Comparison of ENCODE assay signal across 17 cellular contexts in genomic region chr13:114035186-114035582, GRCh38.
DNase-seq lines count a peak whose midpoint lies in the region; ATAC-seq and TF ChIP-seq lines count a peak whose summit lies in the region.
"Had no signal": no experiment of that assay in that cellular context is flagged by ENCODE, and none has a peak within 500 bp of the region (broad histone marks: within the 10 kb centered on the region; RNA-seq: fewer than 3 reads in every experiment).

No MANE protein-coding gene starts in this region.

- H3K27ac ChIP-seq in esophagus muscularis mucosa (replicated peaks in 1 of 4) (peak overlapping the region; percentile 54 to 74 (median 68)), sigmoid colon (peak overlapping the region; percentile 57 to 74 (median 62))
- H3K27ac ChIP-seq: HL-60 had no signal

- peaks cover 23 to 76% (median 63%) of the 10 kb centered on the region in 4 donors for H3K4me1 ChIP-seq in esophagus muscularis mucosa
- peaks cover 0 to 43% (median 30%) of the 10 kb centered on the region in 4 donors for H3K4me1 ChIP-seq in sigmoid colon

- H3K4me1 Mint-ChIP-seq in stimulated activated naive CD8-positive, alpha-beta T cell treated with anti-CD3 and anti-CD28 coated beads, Interleukin-15, amount 100 ng/mL, for 72 hours: peaks cover 66% of the 10 kb centered on the region

- no peaks in the 10 kb centered on the region for H3K27me3 Mint-ChIP-seq in stimulated activated naive CD8-positive, alpha-beta T cell treated with anti-CD3 and anti-CD28 coated beads, Interleukin-15, amount 100 ng/mL, for 72 hours

- TF ChIP-seq POLR2A in esophagus muscularis mucosa (IDR thresholded peaks at IDR 0.05; ENCODE audit: low read depth) (no peak), sigmoid colon (IDR thresholded peaks at IDR 0.05) (no peak), GM18505 (IDR thresholded peaks at IDR 0.05; ENCODE audit: borderline replicate concordance, extremely low read depth, insufficient read depth, insufficient read length) (no peak)

- TF ChIP-seq CTCF in esophagus muscularis mucosa (IDR thresholded peaks at IDR 0.05) (no peak), sigmoid colon (IDR thresholded peaks at IDR 0.05) (no peak), foreskin fibroblast (IDR thresholded peaks at IDR 0.05; ENCODE audit: low read depth, low read length) (no peak)

- no peak for DNase-seq in stimulated activated naive CD8-positive, alpha-beta T cell treated with anti-CD3 and anti-CD28 coated beads, Interleukin-15, amount 100 ng/mL, for 72 hours
- no peak for DNase-seq in stimulated activated naive CD8-positive, alpha-beta T cell treated with anti-CD3 and anti-CD28 coated beads, Interleukin-15, Interleukin-2, amounts not matched to agents 100 U/mL and 50 U/mL, for 24 hours
- DNase-seq in esophagus muscularis mucosa (ENCODE audit: extremely low spot score) (no peak), sigmoid colon (no peak), cerebellar nuclear complex (lab: John Stamatoyannopoulos, UW) (no peak), foreskin fibroblast (no peak), epidermal melanocyte (ENCODE audit: insufficient read length, low spot score) (no peak)
- DNase-seq: activated naive CD4-positive, alpha-beta T cell treated with Interleukin-2 at 50 U/mL for 16 hours; central memory CD4-positive, alpha-beta T cell; GF-D8; mesendoderm; NCI-H146; NCI-H510A treated with DMSO at 0.1 percent for 48 hours; trophoblast cell had no signal

- no peak overlapping the region for H3K4me3 Mint-ChIP-seq in stimulated activated naive CD8-positive, alpha-beta T cell treated with anti-CD3 and anti-CD28 coated beads, Interleukin-15, amount 100 ng/mL, for 72 hours

- peaks cover 0 to 15% of the 10 kb centered on the region in 2 donors for H3K9me3 Mint-ChIP-seq in stimulated activated naive CD8-positive, alpha-beta T cell treated with anti-CD3 and anti-CD28 coated beads, Interleukin-15, amount 100 ng/mL, for 72 hours

- 57% methylated on average over 10 of the region's 10 CpGs for WGBS in esophagus muscularis mucosa
- 87 to 90% methylated on average over 10 of the region's 10 CpGs for WGBS in sigmoid colon, 2 donors

- ATAC-seq in stimulated activated naive CD8-positive, alpha-beta T cell treated with anti-CD3 and anti-CD28 coated beads, Interleukin-15, amount 100 ng/mL, for 72 hours: no peak
- ATAC-seq in stimulated activated naive CD8-positive, alpha-beta T cell treated with anti-CD3 and anti-CD28 coated beads, Interleukin-15, Interleukin-2, amounts not matched to agents 100 U/mL and 50 U/mL, for 24 hours: no peak
- no peak for ATAC-seq in GM18505 (IDR thresholded peaks at IDR 0.05; ENCODE audit: unreplicated experiment)
- ATAC-seq: SK-N-SH treated with all-trans-retinoic acid at 6 μM for 48 hours had no signal

- H3K27ac Mint-ChIP-seq in stimulated activated naive CD8-positive, alpha-beta T cell treated with anti-CD3 and anti-CD28 coated beads, Interleukin-15, amount 100 ng/mL, for 72 hours: peak overlapping the region; percentile 3 to 94

- H3K27me3 ChIP-seq in esophagus muscularis mucosa (no peaks in the 10 kb centered on the region), sigmoid colon (no peaks in the 10 kb centered on the region)

- H3K9me3 ChIP-seq in esophagus muscularis mucosa: no peaks in the 10 kb centered on the region
- no peaks in the 10 kb centered on the region for H3K9me3 ChIP-seq in sigmoid colon

- TF ChIP-seq EP300 in esophagus muscularis mucosa (IDR thresholded peaks at IDR 0.05): no peak
- no peak for TF ChIP-seq EP300 in sigmoid colon (IDR thresholded peaks at IDR 0.05)

- H3K36me3 ChIP-seq in esophagus muscularis mucosa: no peaks in the 10 kb centered on the region
- H3K36me3 ChIP-seq in sigmoid colon: peaks cover 0 to 6% (median 0%) of the 10 kb centered on the region in 4 donors

- intact Hi-C loops in esophagus muscularis mucosa (cut with DNase I): no loop called here
- intact Hi-C loops in sigmoid colon (cut with DNase I): no loop called here

- H3K4me3 ChIP-seq in esophagus muscularis mucosa: peak overlapping the region in 3 of 4 donors; percentile 5 to 44 (median 35)
- H3K4me3 ChIP-seq in sigmoid colon: peak overlapping the region in 1 of 4 donors; percentile 2
- H3K4me3 ChIP-seq in foreskin fibroblast (ENCODE audit: low read depth in 1 of 2, low read length in 2 of 2): no peak overlapping the region

Comparison
In these comparisons a context has a peak if more than half of its experiments do, and no peak if none do; other contexts are left out.
1. H3K4me3 ChIP-seq: peak in esophagus muscularis mucosa (3 of 4); none in foreskin fibroblast (0 of 2).